15 cellular contexts compared by ENCODE assay signal in genomic region chr13:30332516-30333165, GRCh38. TPM values are rescaled to one million over a fixed set of nuclear protein-coding genes. Genes with fewer than 3 reads are reported as not detected.
DNase-seq lines count a peak whose midpoint lies in the region; ATAC-seq and TF ChIP-seq lines count a peak whose summit lies in the region.
"Had no signal": no experiment of that assay in that cellular context is flagged by ENCODE, and none has a peak within 500 bp of the region (broad histone marks: within the 10 kb centered on the region; RNA-seq: fewer than 3 reads in every experiment).

No MANE protein-coding gene starts in this region.

- TF ChIP-seq CTCF in sigmoid colon (IDR thresholded peaks at IDR 0.05) = no peak

- no peaks in the 10 kb centered on the region for H3K9me3 ChIP-seq in Karpas-422 (ENCODE audit: low read length)
- H3K9me3 ChIP-seq in sigmoid colon = no peaks in the 10 kb centered on the region
- H3K9me3 ChIP-seq in neuronal stem cell (replicated peaks in 1 of 2; ENCODE audit: control insufficient read depth in 2 of 2, insufficient read depth in 1 of 2, low read depth in 1 of 2, low read length in 2 of 2) = no peaks in the 10 kb centered on the region

- H2AK5ac ChIP-seq in neuronal stem cell (ENCODE audit: low read depth, low read length) = no peak overlapping the region

- no peak for TF ChIP-seq POLR2A in sigmoid colon (IDR thresholded peaks at IDR 0.05)

- H3K4me2 ChIP-seq in Karpas-422 (ENCODE audit: low read depth, low read length, poor library complexity, severe bottlenecking) (peak overlapping the region; percentile 78), neuronal stem cell (ENCODE audit: insufficient read depth, low read length, poor library complexity, severe bottlenecking) (no peak overlapping the region)

- H3K79me2 ChIP-seq in Karpas-422 (ENCODE audit: low read length) = no peaks in the 10 kb centered on the region

- H4K91ac ChIP-seq in neuronal stem cell (ENCODE audit: low read depth, low read length, poor library complexity) = no peak overlapping the region

- H2BK120ac ChIP-seq in neuronal stem cell (ENCODE audit: low read depth, low read length) = no peak overlapping the region

- H3K4me1 ChIP-seq in Karpas-422 (ENCODE audit: low read length) (peaks cover 94% of the 10 kb centered on the region), sigmoid colon (peaks cover 0 to 32% (median 20%) of the 10 kb centered on the region in 4 donors), neuronal stem cell (ENCODE audit: control insufficient read depth in 2 of 2, insufficient read depth in 1 of 2, low read depth in 1 of 2, low read length in 2 of 2) (peaks cover 0 to 8% of the 10 kb centered on the region in 2 donors)

- H3K18ac ChIP-seq in neuronal stem cell (ENCODE audit: low read length) = no peak overlapping the region

- H4K20me1 ChIP-seq in Karpas-422 (ENCODE audit: insufficient read depth, low read depth, low read length) = no peaks in the 10 kb centered on the region

- H3K4ac ChIP-seq in neuronal stem cell (ENCODE audit: low read length) = no peak overlapping the region

- H2AFZ ChIP-seq in Karpas-422 (ENCODE audit: low read length) (no peak overlapping the region), neuronal stem cell (ENCODE audit: low read length) (no peak overlapping the region)
- H2AFZ ChIP-seq: GM23248 had no signal

- H3K9ac ChIP-seq in Karpas-422 (ENCODE audit: low read length) (peak overlapping the region; percentile 76), neuronal stem cell (ENCODE audit: low read depth, low read length, poor library complexity) (no peak overlapping the region)
- H3K9ac ChIP-seq: GM23248 had no signal

- TF ChIP-seq EP300 in sigmoid colon (IDR thresholded peaks at IDR 0.05) = no peak

- no peak overlapping the region for H2BK12ac ChIP-seq in neuronal stem cell (ENCODE audit: low read length)

- intact Hi-C loops in sigmoid colon (cut with DNase I) = no loop called here

- no peak overlapping the region for H4K8ac ChIP-seq in neuronal stem cell (ENCODE audit: low read depth, low read length)

- H3K4me3 ChIP-seq in Karpas-422 (ENCODE audit: low read length) (peak overlapping the region; percentile 46; the same call in 1 of the 2 replicates), sigmoid colon (no peak overlapping the region), neuronal stem cell (ENCODE audit: low read length in 2 of 2) (no peak overlapping the region)
- H3K4me3 ChIP-seq: GM23248 had no signal

- ATAC-seq in GM18867 (IDR thresholded peaks at IDR 0.05; ENCODE audit: unreplicated experiment) (peak; percentile 93), HG02759 (IDR thresholded peaks at IDR 0.05; ENCODE audit: unreplicated experiment) (peak; percentile 86)
- ATAC-seq: Right ventricle myocardium inferior, sciatic nerve had no signal

- H3K36me3 ChIP-seq in Karpas-422 (ENCODE audit: insufficient read depth, low read length) (no peaks in the 10 kb centered on the region), sigmoid colon (no peaks in the 10 kb centered on the region), neuronal stem cell (replicated peaks in 1 of 2; ENCODE audit: control insufficient read depth in 2 of 2, insufficient read depth in 2 of 2, low read length in 2 of 2) (no peaks in the 10 kb centered on the region)

- no peak overlapping the region for H3K14ac ChIP-seq in neuronal stem cell (ENCODE audit: low read length)

- no peak overlapping the region for H3K23ac ChIP-seq in neuronal stem cell (ENCODE audit: low read depth, low read length, poor library complexity)

- peaks cover 3% of the 10 kb centered on the region for H3K79me1 ChIP-seq in neuronal stem cell (ENCODE audit: low read depth, low read length)

- no peaks in the 10 kb centered on the region for H3K27me3 ChIP-seq in Karpas-422 (ENCODE audit: low read length)
- no peaks in the 10 kb centered on the region for H3K27me3 ChIP-seq in sigmoid colon
- no peaks in the 10 kb centered on the region for H3K27me3 ChIP-seq in neuronal stem cell (ENCODE audit: control insufficient read depth in 3 of 3, insufficient read depth in 3 of 3, low read depth in 1 of 3, low read length in 3 of 3)

- no peak overlapping the region for H2BK15ac ChIP-seq in neuronal stem cell (ENCODE audit: low read length)

- H2BK5ac ChIP-seq in neuronal stem cell (ENCODE audit: low read length) = no peak overlapping the region

- no peaks in the 10 kb centered on the region for H3K9me2 ChIP-seq in Karpas-422 (replicated peaks; ENCODE audit: insufficient read depth, low read length)

- 30 to 65% methylated on average over 4 of the region's 4 CpGs for WGBS in sigmoid colon, 2 donors
- WGBS in neuronal stem cell (ENCODE audit: extremely low coverage in 2 of 2, insufficient read length in 2 of 2, insufficient replicate concordance in 1 of 2), 2 donors = no CpG with 5 or more reads among the region's 4 CpGs

- DNase-seq in Karpas-422 = peak; percentile 94
- DNase-seq in sigmoid colon = no peak
- no peak for DNase-seq in activated naive CD4-positive, alpha-beta T cell treated with anti-CD3 and anti-CD28 coated beads, Interleukin-2, amount 50 U/mL, for 16 hours
- no peak for DNase-seq in NCI-H82 (lab: John Stamatoyannopoulos, UW)
- no peak for DNase-seq in dermis blood vessel endothelial cell
- no peak for DNase-seq in neuronal stem cell (ENCODE audit: low spot score)
- DNase-seq: activated naive CD4-positive, alpha-beta T cell; C1 segment of cervical spinal cord; GM23248; NCI-H226; T1000 had no signal

- H3K27ac ChIP-seq in Karpas-422 (ENCODE audit: low read length) (peak overlapping the region; percentile 99), sigmoid colon (peak overlapping the region in 3 of 4 donors; percentile 68 to 81 (median 80)), neuronal stem cell (replicated peaks; ENCODE audit: low read length) (no peak overlapping the region)
- H3K27ac ChIP-seq: GM23248 had no signal

RNA-seq across cellular contexts. Expression of gene KATNAL1, which starts 25.3 kb away (rescaled TPM):
- total RNA-seq in Karpas-422 (2014; rRNA removed; shearing (Covaris generic); ENCODE audit: low replicate concordance) = 13.4 and 35.6 TPM in 2 replicates
- 10 to 100 TPM; 31.9 to 51.2 (median 45.5) TPM for total RNA-seq in sigmoid colon
- 1 to 10 TPM in 2 of 3 donors, under 1 TPM in 1; 0.92 to 2.8 (median 1.8) TPM for polyA plus RNA-seq in sigmoid colon
- total RNA-seq in dermis blood vessel endothelial cell = 26.4 and 26.5 TPM in 2 replicates
- polyA plus RNA-seq in neuronal stem cell (2013, experiment 1 of 2) = 5.1 TPM
- polyA plus RNA-seq in neuronal stem cell (2013, experiment 2 of 2) = 5.1 TPM
